12 cellular contexts compared by ENCODE assay signal in genomic region chr7:101537935-101538595, GRCh38.
DNase-seq lines count a peak whose midpoint lies in the region; ATAC-seq, FAIRE-seq and TF ChIP-seq lines count a peak whose summit lies in the region.
"Had no signal": no experiment of that assay in that cellular context is flagged by ENCODE, and none has a peak within 500 bp of the region (broad histone marks: within the 10 kb centered on the region; RNA-seq: fewer than 3 reads in every experiment).

No MANE protein-coding gene starts in this region.

- ATAC-seq in A549 (peak; percentile 20 to 31; a peak in 3 of 6 replicates), WTC11 (peak; percentile 9; the same call in 1 of the 2 replicates), HG03139 (IDR thresholded peaks at IDR 0.05; ENCODE audit: unreplicated experiment) (no peak)

- H4K91ac ChIP-seq in mesenchymal stem cell (ENCODE audit: low read length) = no peak overlapping the region

- H3K36me3 ChIP-seq in H7 (replicated peaks; ENCODE audit: control insufficient read depth, insufficient read depth, low read length) = no peaks in the 10 kb centered on the region; the same call in 1 of the 2 replicates
- H3K36me3 ChIP-seq in mesenchymal stem cell (ENCODE audit: control insufficient read depth in 1 of 2, insufficient read depth in 2 of 2, low read depth in 1 of 2, low read length in 2 of 2) = no peaks in the 10 kb centered on the region

- no peak overlapping the region for H2AK5ac ChIP-seq in mesenchymal stem cell (ENCODE audit: low read length, severe bottlenecking)

- no peak overlapping the region for H3K23ac ChIP-seq in mesenchymal stem cell (ENCODE audit: low read length in 2 of 2)

- peaks cover 4% of the 10 kb centered on the region; the same call in 1 of the 2 replicates for H3K4me1 Mint-ChIP-seq in WTC11

- CTCF ChIA-PET in A549 (lab: Yijun Ruan, JAX) (interaction anchor here (0.6 to 2.8 kb wide), 22 partner anchors 9 to 739 kb away, joined by 3 to 12 read pairs (median 4); no protein-coding TSS in a partner anchor), WTC11 (lab: Charles Lee) (interaction anchor here (0.6 to 1.7 kb wide), 7 partner anchors 9 to 147 kb away, joined by 3 to 4 read pairs (median 3); no protein-coding TSS in a partner anchor), HEK293T (lab: Yijun Ruan, JAX) (interaction anchor here (0.5 to 1.0 kb wide), 5 partner anchors 15 to 708 kb away, joined by 3 to 6 read pairs (median 3); no protein-coding TSS in a partner anchor)

- no peaks in the 10 kb centered on the region for H3K9me3 Mint-ChIP-seq in WTC11

- WGBS in A549 (ENCODE audit: missing lambda C conversion rate) = 74% methylated on average over 17 of the region's 17 CpGs
- WGBS in mesenchymal stem cell = 86% methylated on average over 17 of the region's 17 CpGs

- TF ChIP-seq CTCF in A549 (IDR thresholded peaks at IDR 0.05) (no peak), WTC11 (IDR thresholded peaks at IDR 0.05) (no peak), GM20000 (IDR thresholded peaks at IDR 0.05; ENCODE audit: extremely low read depth, missing control alignments) (no peak)

- no peak overlapping the region for H3K4me3 ChIP-seq in A549
- H3K4me3 ChIP-seq in H7 (ENCODE audit: insufficient read depth, low read depth, low read length) = no peak overlapping the region
- no peak overlapping the region for H3K4me3 ChIP-seq in mesenchymal stem cell (ENCODE audit: insufficient read depth in 1 of 2, low read depth in 1 of 2, low read length in 2 of 2)

- no peak for FAIRE-seq in A549 (lab: Jason Lieb, UNC)
- FAIRE-seq: HTR-8/SVneo had no signal

- H2BK5ac ChIP-seq in mesenchymal stem cell (ENCODE audit: low read depth, low read length, poor library complexity, severe bottlenecking) = no peak overlapping the region

- H3K9me3 ChIP-seq in A549 = no peaks in the 10 kb centered on the region
- H3K9me3 ChIP-seq in mesenchymal stem cell (ENCODE audit: control insufficient read depth, low read length) = peaks cover 6% of the 10 kb centered on the region
- H3K9me3 ChIP-seq: SK-N-SH had no signal

- H3K4me2 ChIP-seq in A549 (no peak overlapping the region), mesenchymal stem cell (ENCODE audit: low read length, poor library complexity, severe bottlenecking) (no peak overlapping the region)
- H3K4me2 ChIP-seq: SK-N-SH had no signal

- no peak for TF ChIP-seq EP300 in A549 (IDR thresholded peaks at IDR 0.05)

- POLR2A ChIA-PET in A549 (lab: Yijun Ruan, JAX) = no interaction called here
- POLR2A ChIA-PET in WTC11 (lab: Charles Lee) = no interaction called here
- POLR2A ChIA-PET in HEK293T (lab: Yijun Ruan, JAX) = no interaction called here

- no peak overlapping the region for H3K18ac ChIP-seq in mesenchymal stem cell (ENCODE audit: low read depth in 1 of 2, low read length in 2 of 2)

- H2BK12ac ChIP-seq in mesenchymal stem cell (ENCODE audit: low read length in 2 of 2) = no peak overlapping the region

- no peak overlapping the region for H3K9ac ChIP-seq in mesenchymal stem cell (ENCODE audit: low read length)
- H3K9ac ChIP-seq: SK-N-SH had no signal

- H3K14ac ChIP-seq in mesenchymal stem cell (ENCODE audit: low read length in 2 of 2) = no peak overlapping the region

- H3K36me3 Mint-ChIP-seq in WTC11 = no peaks in the 10 kb centered on the region

- H4K8ac ChIP-seq in mesenchymal stem cell (ENCODE audit: low read length) = no peak overlapping the region

- H3K27me3 Mint-ChIP-seq in WTC11 (ENCODE audit: low read depth) = no peaks in the 10 kb centered on the region

- no peak for TF ChIP-seq POLR2A in A549 (IDR thresholded peaks at IDR 0.05; ENCODE audit: low read length)

- DNase-seq in A549 (ENCODE audit: low read depth in 1 of 2, low spot score in 1 of 2) (no peak), H7 (peak; percentile 78), WTC11 (ENCODE audit: low spot score) (no peak), mesenchymal stem cell (no peak), GM20000 (ENCODE audit: low spot score) (no peak), HEK293T (ENCODE audit: extremely low spot score) (no peak)
- DNase-seq: NCI-H226, NCI-H524 treated with DMSO at 0.1 percent for 48 hours had no signal

- H3K4ac ChIP-seq in mesenchymal stem cell (ENCODE audit: low read depth in 1 of 2, low read length in 2 of 2) = no peak overlapping the region

- no peaks in the 10 kb centered on the region for H3K79me1 ChIP-seq in mesenchymal stem cell (replicated peaks; ENCODE audit: low read length, poor library complexity, severe bottlenecking)

- H2AFZ ChIP-seq in mesenchymal stem cell (ENCODE audit: low read depth, low read length) = no peak overlapping the region

- H2BK120ac ChIP-seq in mesenchymal stem cell (ENCODE audit: low read depth, low read length) = no peak overlapping the region

- peak overlapping the region; percentile 17 for H2BK15ac ChIP-seq in mesenchymal stem cell (ENCODE audit: low read depth, poor library complexity, severe bottlenecking)

- H3K27me3 ChIP-seq in H7 (ENCODE audit: control insufficient read depth, insufficient read depth, low read length) = no peaks in the 10 kb centered on the region
- peaks cover 22 to 80% of the 10 kb centered on the region in 2 experiments for H3K27me3 ChIP-seq in mesenchymal stem cell (ENCODE audit: control insufficient read depth in 1 of 2, insufficient read depth in 1 of 2, low read length in 2 of 2)

- TF ChIP-seq RAD21 in A549 (conservative IDR thresholded peaks at IDR 0.05 in 1 of 2, IDR thresholded peaks at IDR 0.05 in 1 of 2) = no peak

- H3K4me3 Mint-ChIP-seq in WTC11 = no peak overlapping the region

- H3K27ac ChIP-seq in A549 (no peak overlapping the region), mesenchymal stem cell (ENCODE audit: low read length, poor library complexity, severe bottlenecking) (no peak overlapping the region)
- H3K27ac ChIP-seq: HL-60 had no signal

- H3K4me1 ChIP-seq in A549 (no peaks in the 10 kb centered on the region), mesenchymal stem cell (ENCODE audit: control insufficient read depth, insufficient read depth, low read depth, low read length) (peaks cover 10% of the 10 kb centered on the region)

- H3K27ac Mint-ChIP-seq in WTC11 = no peak overlapping the region

TF ChIP-seq in A549, 52 proteins besides CTCF, POLR2A, EP300 and RAD21 (continues in another document):
- TF ChIP-seq KDM5A (IDR thresholded peaks at IDR 0.05) (no peak), SMC3 (IDR thresholded peaks at IDR 0.05) (no peak)

TF ChIP-seq in WTC11, 78 proteins besides CTCF, POLR2A, EP300 and RAD21 (continues in another document):
- TF ChIP-seq, protein P1, sequence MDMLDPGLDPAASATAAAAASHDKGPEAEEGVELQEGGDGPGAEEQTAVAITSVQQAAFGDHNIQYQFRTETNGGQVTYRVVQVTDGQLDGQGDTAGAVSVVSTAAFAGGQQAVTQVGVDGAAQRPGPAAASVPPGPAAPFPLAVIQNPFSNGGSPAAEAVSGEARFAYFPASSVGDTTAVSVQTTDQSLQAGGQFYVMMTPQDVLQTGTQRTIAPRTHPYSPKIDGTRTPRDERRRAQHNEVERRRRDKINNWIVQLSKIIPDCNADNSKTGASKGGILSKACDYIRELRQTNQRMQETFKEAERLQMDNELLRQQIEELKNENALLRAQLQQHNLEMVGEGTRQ (CRISPR knock-in tag; IDR thresholded peaks at IDR 0.05) = peak; percentile 21; the same call in 1 of the 2 replicates
- TF ChIP-seq TEAD4 (CRISPR knock-in tag; IDR thresholded peaks at IDR 0.05) (no peak), ERG (CRISPR knock-in tag; IDR thresholded peaks at IDR 0.05) (no peak), MYBL2 (CRISPR knock-in tag; IDR thresholded peaks at IDR 0.05) (no peak), ZNF317 (CRISPR knock-in tag; IDR thresholded peaks at IDR 0.05; ENCODE audit: borderline replicate concordance, low read depth) (no peak)

TF ChIP-seq in HEK293T, 16 proteins besides CTCF, POLR2A, EP300 and RAD21:
- no peak for TF ChIP-seq TARDBP (IDR thresholded peaks at IDR 0.05)
